Comparison of ENCODE assay signal across 1 cellular context in the genomic region with DNA sequence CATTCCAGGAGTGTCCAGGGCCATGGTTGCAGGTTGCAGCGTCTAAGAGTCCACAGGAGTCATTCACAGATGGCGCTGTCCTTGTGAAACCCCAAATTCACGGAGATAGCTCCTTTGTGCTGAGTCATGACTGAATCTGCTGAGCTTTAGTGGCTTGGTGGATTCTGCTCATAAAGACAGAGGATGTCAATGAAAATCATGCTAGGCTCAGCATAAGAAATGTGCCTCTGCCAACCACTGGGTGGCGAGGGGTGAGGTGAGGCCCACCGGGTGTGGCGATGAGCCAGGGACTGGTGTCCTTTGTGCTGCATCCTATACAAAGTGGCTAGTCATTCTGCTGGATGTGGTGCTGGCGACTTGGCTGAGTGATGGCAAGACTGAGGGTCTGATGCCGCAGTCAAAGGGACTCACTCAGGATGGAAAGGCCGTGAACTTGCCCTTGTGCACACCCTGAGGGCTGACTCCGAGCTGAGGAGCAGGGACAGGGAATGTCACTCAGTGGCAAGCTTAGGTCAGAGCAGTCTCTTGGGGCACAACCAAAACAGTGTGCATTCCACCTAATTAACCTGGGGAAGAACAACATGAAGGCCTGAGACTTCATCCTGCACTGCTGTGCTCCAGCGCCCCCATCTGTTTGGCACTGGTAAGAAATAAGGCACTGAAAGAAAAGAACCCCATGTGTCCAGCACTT.
TF ChIP-seq lines count a peak whose summit lies in the region.

No MANE protein-coding gene starts in this region.

TF ChIP-seq in K562, 482 proteins besides CTCF, POLR2A, EP300 and RAD21 (continued from another document and continues in another):
- TF ChIP-seq, protein P1, sequence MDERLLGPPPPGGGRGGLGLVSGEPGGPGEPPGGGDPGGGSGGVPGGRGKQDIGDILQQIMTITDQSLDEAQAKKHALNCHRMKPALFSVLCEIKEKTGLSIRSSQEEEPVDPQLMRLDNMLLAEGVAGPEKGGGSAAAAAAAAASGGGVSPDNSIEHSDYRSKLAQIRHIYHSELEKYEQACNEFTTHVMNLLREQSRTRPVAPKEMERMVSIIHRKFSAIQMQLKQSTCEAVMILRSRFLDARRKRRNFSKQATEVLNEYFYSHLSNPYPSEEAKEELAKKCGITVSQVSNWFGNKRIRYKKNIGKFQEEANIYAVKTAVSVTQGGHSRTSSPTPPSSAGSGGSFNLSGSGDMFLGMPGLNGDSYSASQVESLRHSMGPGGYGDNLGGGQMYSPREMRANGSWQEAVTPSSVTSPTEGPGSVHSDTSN (CRISPR knock-in tag; IDR thresholded peaks at IDR 0.05; ENCODE audit: low read depth), result no peak
- TF ChIP-seq, protein P1 (tag; conservative IDR thresholded peaks at IDR 0.05; ENCODE audit: low read depth), result no peak
- no peak for TF ChIP-seq KAT8 (IDR thresholded peaks at IDR 0.05; ENCODE audit: low read depth)
- TF ChIP-seq, protein P2, sequence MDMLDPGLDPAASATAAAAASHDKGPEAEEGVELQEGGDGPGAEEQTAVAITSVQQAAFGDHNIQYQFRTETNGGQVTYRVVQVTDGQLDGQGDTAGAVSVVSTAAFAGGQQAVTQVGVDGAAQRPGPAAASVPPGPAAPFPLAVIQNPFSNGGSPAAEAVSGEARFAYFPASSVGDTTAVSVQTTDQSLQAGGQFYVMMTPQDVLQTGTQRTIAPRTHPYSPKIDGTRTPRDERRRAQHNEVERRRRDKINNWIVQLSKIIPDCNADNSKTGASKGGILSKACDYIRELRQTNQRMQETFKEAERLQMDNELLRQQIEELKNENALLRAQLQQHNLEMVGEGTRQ (CRISPR knock-in tag; IDR thresholded peaks at IDR 0.05), result no peak
- TF ChIP-seq, protein P3, sequence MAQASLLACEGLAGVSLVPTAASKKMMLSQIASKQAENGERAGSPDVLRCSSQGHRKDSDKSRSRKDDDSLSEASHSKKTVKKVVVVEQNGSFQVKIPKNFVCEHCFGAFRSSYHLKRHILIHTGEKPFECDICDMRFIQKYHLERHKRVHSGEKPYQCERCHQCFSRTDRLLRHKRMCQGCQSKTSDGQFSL (CRISPR knock-in tag; IDR thresholded peaks at IDR 0.05), result no peak
- TF ChIP-seq, protein P3 (tag; IDR thresholded peaks at IDR 0.05), result no peak
- TF ChIP-seq, protein P4, sequence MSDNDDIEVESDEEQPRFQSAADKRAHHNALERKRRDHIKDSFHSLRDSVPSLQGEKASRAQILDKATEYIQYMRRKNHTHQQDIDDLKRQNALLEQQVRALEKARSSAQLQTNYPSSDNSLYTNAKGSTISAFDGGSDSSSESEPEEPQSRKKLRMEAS (CRISPR knock-in tag; IDR thresholded peaks at IDR 0.05), result no peak
- TF ChIP-seq HMGN3 (IDR thresholded peaks at IDR 0.05; ENCODE audit: borderline replicate concordance, extremely low read depth, insufficient read length, low read depth, low read length), result no peak
- TF ChIP-seq RBM39 (optimal IDR thresholded peaks at IDR 0.05; ENCODE audit: low read depth, low read length), result no peak
- TF ChIP-seq POLR3G (IDR thresholded peaks at IDR 0.05; ENCODE audit: extremely low read depth, insufficient read length, insufficient replicate concordance), result no peak
- TF ChIP-seq RHOXF2B (CRISPR knock-in tag; conservative IDR thresholded peaks at IDR 0.05), result no peak
- TF ChIP-seq ZNF165 (CRISPR knock-in tag; IDR thresholded peaks at IDR 0.05; ENCODE audit: borderline replicate concordance), result no peak
- TF ChIP-seq RCOR1 (IDR thresholded peaks at IDR 0.05; ENCODE audit: borderline replicate concordance in 1 of 2, low read depth in 2 of 2, low read length in 2 of 2), result 0 out of 4 replicates have a peak, but pooled peaks of 1 of the 2 experiments have one; percentile 22
- TF ChIP-seq ZNF77 (CRISPR knock-in tag; IDR thresholded peaks at IDR 0.05), result no peak
- TF ChIP-seq ZNF696 (CRISPR knock-in tag; conservative IDR thresholded peaks at IDR 0.05), result no peak
- TF ChIP-seq, protein P5, sequence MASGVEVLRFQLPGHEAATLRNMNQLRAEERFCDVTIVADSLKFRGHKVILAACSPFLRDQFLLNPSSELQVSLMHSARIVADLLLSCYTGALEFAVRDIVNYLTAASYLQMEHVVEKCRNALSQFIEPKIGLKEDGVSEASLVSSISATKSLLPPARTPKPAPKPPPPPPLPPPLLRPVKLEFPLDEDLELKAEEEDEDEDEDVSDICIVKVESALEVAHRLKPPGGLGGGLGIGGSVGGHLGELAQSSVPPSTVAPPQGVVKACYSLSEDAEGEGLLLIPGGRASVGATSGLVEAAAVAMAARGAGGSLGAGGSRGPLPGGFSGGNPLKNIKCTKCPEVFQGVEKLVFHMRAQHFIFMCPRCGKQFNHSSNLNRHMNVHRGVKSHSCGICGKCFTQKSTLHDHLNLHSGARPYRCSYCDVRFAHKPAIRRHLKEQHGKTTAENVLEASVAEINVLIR (CRISPR knock-in tag; IDR thresholded peaks at IDR 0.05), result no peak
- TF ChIP-seq TEAD1 (CRISPR knock-in tag; IDR thresholded peaks at IDR 0.05), result no peak
- TF ChIP-seq, protein P6, sequence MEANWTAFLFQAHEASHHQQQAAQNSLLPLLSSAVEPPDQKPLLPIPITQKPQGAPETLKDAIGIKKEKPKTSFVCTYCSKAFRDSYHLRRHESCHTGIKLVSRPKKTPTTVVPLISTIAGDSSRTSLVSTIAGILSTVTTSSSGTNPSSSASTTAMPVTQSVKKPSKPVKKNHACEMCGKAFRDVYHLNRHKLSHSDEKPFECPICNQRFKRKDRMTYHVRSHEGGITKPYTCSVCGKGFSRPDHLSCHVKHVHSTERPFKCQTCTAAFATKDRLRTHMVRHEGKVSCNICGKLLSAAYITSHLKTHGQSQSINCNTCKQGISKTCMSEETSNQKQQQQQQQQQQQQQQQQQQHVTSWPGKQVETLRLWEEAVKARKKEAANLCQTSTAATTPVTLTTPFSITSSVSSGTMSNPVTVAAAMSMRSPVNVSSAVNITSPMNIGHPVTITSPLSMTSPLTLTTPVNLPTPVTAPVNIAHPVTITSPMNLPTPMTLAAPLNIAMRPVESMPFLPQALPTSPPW (CRISPR knock-in tag; IDR thresholded peaks at IDR 0.05), result no peak
- no peak for TF ChIP-seq MECOM (CRISPR knock-in tag; IDR thresholded peaks at IDR 0.05)
- no peak for TF ChIP-seq NCOR1 (IDR thresholded peaks at IDR 0.05)
- no peak for TF ChIP-seq ETV6 (IDR thresholded peaks at IDR 0.05; ENCODE audit: borderline replicate concordance in 1 of 2, low read depth in 2 of 2, low read length in 1 of 2)
- no peak for TF ChIP-seq ETV6 (CRISPR knock-in tag; IDR thresholded peaks at IDR 0.05; ENCODE audit: borderline replicate concordance)
- TF ChIP-seq GATA2 (CRISPR knock-in tag; IDR thresholded peaks at IDR 0.05), result no peak
- no peak for TF ChIP-seq ETS2 (tag; IDR thresholded peaks at IDR 0.05; ENCODE audit: borderline replicate concordance, poor library complexity, severe bottlenecking)
- no peak for TF ChIP-seq ZNF212 (CRISPR knock-in tag; IDR thresholded peaks at IDR 0.05)
- TF ChIP-seq POU5F1 (IDR thresholded peaks at IDR 0.05; ENCODE audit: borderline replicate concordance, low read depth, low read length, partially characterized antibody), result no peak
- TF ChIP-seq NFE2L1 (tag; IDR thresholded peaks at IDR 0.05; ENCODE audit: borderline replicate concordance, low read depth), result peak; percentile 96
- TF ChIP-seq, protein P7, sequence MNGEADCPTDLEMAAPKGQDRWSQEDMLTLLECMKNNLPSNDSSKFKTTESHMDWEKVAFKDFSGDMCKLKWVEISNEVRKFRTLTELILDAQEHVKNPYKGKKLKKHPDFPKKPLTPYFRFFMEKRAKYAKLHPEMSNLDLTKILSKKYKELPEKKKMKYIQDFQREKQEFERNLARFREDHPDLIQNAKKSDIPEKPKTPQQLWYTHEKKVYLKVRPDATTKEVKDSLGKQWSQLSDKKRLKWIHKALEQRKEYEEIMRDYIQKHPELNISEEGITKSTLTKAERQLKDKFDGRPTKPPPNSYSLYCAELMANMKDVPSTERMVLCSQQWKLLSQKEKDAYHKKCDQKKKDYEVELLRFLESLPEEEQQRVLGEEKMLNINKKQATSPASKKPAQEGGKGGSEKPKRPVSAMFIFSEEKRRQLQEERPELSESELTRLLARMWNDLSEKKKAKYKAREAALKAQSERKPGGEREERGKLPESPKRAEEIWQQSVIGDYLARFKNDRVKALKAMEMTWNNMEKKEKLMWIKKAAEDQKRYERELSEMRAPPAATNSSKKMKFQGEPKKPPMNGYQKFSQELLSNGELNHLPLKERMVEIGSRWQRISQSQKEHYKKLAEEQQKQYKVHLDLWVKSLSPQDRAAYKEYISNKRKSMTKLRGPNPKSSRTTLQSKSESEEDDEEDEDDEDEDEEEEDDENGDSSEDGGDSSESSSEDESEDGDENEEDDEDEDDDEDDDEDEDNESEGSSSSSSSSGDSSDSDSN (IDR thresholded peaks at IDR 0.05; ENCODE audit: borderline replicate concordance in 1 of 2, low read depth in 2 of 2, low read length in 2 of 2), result no peak
- peak; percentile 69; the same call in 1 of the 2 replicates for TF ChIP-seq STAG1 (CRISPR knock-in tag; IDR thresholded peaks at IDR 0.05; ENCODE audit: borderline replicate concordance)
- TF ChIP-seq ZNF76 (CRISPR knock-in tag; IDR thresholded peaks at IDR 0.05; ENCODE audit: borderline replicate concordance), result no peak
- no peak for TF ChIP-seq SIN3B (IDR thresholded peaks at IDR 0.05; ENCODE audit: low read depth)
- TF ChIP-seq KAT7 (CRISPR knock-in tag; IDR thresholded peaks at IDR 0.05; ENCODE audit: borderline replicate concordance), result no peak
- TF ChIP-seq ZNF778 (CRISPR knock-in tag; IDR thresholded peaks at IDR 0.05), result no peak
- TF ChIP-seq SNIP1 (IDR thresholded peaks at IDR 0.05; ENCODE audit: low read depth), result no peak
- no peak for TF ChIP-seq RBFOX2 (IDR thresholded peaks at IDR 0.05; ENCODE audit: low read depth, low read length)
- TF ChIP-seq, protein P8, sequence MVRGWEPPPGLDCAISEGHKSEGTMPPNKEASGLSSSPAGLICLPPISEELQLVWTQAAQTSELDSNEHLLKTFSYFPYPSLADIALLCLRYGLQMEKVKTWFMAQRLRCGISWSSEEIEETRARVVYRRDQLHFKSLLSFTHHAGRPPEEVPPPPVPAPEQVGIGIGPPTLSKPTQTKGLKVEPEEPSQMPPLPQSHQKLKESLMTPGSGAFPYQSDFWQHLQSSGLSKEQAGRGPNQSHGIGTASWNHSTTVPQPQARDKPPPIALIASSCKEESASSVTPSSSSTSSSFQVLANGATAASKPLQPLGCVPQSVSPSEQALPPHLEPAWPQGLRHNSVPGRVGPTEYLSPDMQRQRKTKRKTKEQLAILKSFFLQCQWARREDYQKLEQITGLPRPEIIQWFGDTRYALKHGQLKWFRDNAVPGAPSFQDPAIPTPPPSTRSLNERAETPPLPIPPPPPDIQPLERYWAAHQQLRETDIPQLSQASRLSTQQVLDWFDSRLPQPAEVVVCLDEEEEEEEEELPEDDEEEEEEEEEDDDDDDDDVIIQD (CRISPR knock-in tag; IDR thresholded peaks at IDR 0.05), result no peak
- no peak for TF ChIP-seq ELF4 (CRISPR knock-in tag; IDR thresholded peaks at IDR 0.05)
- no peak for TF ChIP-seq ZNF79 (CRISPR knock-in tag; IDR thresholded peaks at IDR 0.05; ENCODE audit: low read depth)
- no peak for TF ChIP-seq TAF1 (IDR thresholded peaks at IDR 0.05; ENCODE audit: control insufficient read depth, extremely low read depth, insufficient read depth, low read length, severe bottlenecking)
- no peak for TF ChIP-seq ZNF668 (CRISPR knock-in tag; IDR thresholded peaks at IDR 0.05)
- TF ChIP-seq, protein P9, sequence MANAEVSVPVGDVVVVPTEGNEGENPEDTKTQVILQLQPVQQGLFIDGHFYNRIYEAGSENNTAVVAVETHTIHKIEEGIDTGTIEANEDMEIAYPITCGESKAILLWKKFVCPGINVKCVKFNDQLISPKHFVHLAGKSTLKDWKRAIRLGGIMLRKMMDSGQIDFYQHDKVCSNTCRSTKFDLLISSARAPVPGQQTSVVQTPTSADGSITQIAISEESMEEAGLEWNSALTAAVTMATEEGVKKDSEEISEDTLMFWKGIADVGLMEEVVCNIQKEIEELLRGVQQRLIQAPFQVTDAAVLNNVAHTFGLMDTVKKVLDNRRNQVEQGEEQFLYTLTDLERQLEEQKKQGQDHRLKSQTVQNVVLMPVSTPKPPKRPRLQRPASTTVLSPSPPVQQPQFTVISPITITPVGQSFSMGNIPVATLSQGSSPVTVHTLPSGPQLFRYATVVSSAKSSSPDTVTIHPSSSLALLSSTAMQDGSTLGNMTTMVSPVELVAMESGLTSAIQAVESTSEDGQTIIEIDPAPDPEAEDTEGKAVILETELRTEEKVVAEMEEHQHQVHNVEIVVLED (CRISPR knock-in tag; IDR thresholded peaks at IDR 0.05), result no peak
- TF ChIP-seq SMAD3 (CRISPR knock-in tag; conservative IDR thresholded peaks at IDR 0.05), result no peak
- TF ChIP-seq PHB2 (IDR thresholded peaks at IDR 0.05; ENCODE audit: low read depth), result no peak
- TF ChIP-seq HLTF (IDR thresholded peaks at IDR 0.05), result no peak
- no peak for TF ChIP-seq ZNF764 (CRISPR knock-in tag; IDR thresholded peaks at IDR 0.05; ENCODE audit: low read depth)
- no peak for TF ChIP-seq LEF1 (IDR thresholded peaks at IDR 0.05)
- TF ChIP-seq, protein P10, sequence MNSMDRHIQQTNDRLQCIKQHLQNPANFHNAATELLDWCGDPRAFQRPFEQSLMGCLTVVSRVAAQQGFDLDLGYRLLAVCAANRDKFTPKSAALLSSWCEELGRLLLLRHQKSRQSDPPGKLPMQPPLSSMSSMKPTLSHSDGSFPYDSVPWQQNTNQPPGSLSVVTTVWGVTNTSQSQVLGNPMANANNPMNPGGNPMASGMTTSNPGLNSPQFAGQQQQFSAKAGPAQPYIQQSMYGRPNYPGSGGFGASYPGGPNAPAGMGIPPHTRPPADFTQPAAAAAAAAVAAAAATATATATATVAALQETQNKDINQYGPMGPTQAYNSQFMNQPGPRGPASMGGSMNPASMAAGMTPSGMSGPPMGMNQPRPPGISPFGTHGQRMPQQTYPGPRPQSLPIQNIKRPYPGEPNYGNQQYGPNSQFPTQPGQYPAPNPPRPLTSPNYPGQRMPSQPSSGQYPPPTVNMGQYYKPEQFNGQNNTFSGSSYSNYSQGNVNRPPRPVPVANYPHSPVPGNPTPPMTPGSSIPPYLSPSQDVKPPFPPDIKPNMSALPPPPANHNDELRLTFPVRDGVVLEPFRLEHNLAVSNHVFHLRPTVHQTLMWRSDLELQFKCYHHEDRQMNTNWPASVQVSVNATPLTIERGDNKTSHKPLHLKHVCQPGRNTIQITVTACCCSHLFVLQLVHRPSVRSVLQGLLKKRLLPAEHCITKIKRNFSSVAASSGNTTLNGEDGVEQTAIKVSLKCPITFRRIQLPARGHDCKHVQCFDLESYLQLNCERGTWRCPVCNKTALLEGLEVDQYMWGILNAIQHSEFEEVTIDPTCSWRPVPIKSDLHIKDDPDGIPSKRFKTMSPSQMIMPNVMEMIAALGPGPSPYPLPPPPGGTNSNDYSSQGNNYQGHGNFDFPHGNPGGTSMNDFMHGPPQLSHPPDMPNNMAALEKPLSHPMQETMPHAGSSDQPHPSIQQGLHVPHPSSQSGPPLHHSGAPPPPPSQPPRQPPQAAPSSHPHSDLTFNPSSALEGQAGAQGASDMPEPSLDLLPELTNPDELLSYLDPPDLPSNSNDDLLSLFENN (IDR thresholded peaks at IDR 0.05; ENCODE audit: low read depth in 2 of 2, low read length in 2 of 2), result no peak
- TF ChIP-seq L3MBTL2 (IDR thresholded peaks at IDR 0.05), result peak; percentile 29; the same call in 1 of the 2 replicates
